35 cellular contexts compared by ENCODE assay signal in the genomic region with DNA sequence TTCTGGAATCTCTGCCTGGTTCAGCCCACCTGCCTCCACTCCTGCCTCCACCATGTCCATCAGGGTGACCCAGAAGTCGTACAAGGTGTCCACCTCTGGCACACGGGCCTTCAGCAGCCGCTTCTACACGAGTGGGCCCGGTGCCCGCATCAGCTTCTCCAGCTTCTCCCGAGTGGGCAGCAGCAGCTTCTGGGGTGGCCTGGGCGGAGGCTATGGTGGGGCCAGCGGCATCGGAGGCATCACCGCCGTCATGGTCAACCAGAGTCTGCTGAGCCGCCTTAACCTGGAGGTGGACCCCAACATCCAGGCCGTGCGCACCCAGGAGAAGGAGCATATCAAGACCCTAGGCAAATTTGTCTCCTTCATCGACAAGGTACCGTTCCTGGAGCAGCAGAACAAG. TPM values are rescaled to one million over a fixed set of nuclear protein-coding genes. Genes with fewer than 3 reads are reported as not detected.
"Had no signal": no experiment of that assay in that cellular context is flagged by ENCODE, and none has a peak within 500 bp of the region (broad histone marks: within the 10 kb centered on the region; RNA-seq: fewer than 3 reads in every experiment).

No MANE protein-coding gene starts in this region.

- DNase-seq: activated B cell treated with CpG ODN at 0.5 μM for 24 hours; activated CD4-positive, alpha-beta memory T cell treated with anti-CD3 and anti-CD28 coated beads for 36 hours; activated CD4-positive, alpha-beta T cell treated with anti-CD3 and anti-CD28 coated beads for 4 hours; activated CD4-positive, alpha-beta T cell treated with anti-CD3 and anti-CD28 coated beads, Interleukin-2, amount 10 ng/mL, durations not matched to agents 24 days and 14 days; activated CD4-positive, alpha-beta T cell treated with anti-CD3 and anti-CD28 coated beads, Interleukin-2, amount 50 U/mL, for 1 hour; activated CD4-positive, alpha-beta T cell treated with anti-CD3 and anti-CD28 coated beads, Interleukin-2, amount 50 U/mL, for 4 hours; activated CD4-positive, CD25-positive, alpha-beta regulatory T cell treated with anti-CD3 and anti-CD28 coated beads, Interleukin-2, amount 50 U/mL, for 72 hours; activated CD8-positive, alpha-beta memory T cell treated with anti-CD3 and anti-CD28 coated beads, Interleukin-2, amount 50 U/mL, for 4 hours; activated CD8-positive, alpha-beta T cell treated with anti-CD3 and anti-CD28 coated beads for 36 hours; activated effector memory CD4-positive, alpha-beta T cell treated with anti-CD3 and anti-CD28 coated beads, Interleukin-2, amount 50 U/mL, for 16 hours; activated gamma-delta T cell treated with Interleukin-2 at 50 U/mL for 16 hours; activated naive CD4-positive, alpha-beta T cell; activated naive CD4-positive, alpha-beta T cell treated with anti-CD3 and anti-CD28 coated beads for 36 hours; activated naive CD4-positive, alpha-beta T cell treated with anti-CD3 and anti-CD28 coated beads, Interleukin-2, amount 50 U/mL, for 16 hours; activated naive CD8-positive, alpha-beta T cell treated with anti-CD3 and anti-CD28 coated beads for 36 hours; activated T-cell treated with anti-CD3 and anti-CD28 coated beads for 4 hours; activated T-cell treated with anti-CD3 and anti-CD28 coated beads, Interleukin-2, amount 50 U/mL, for 1 hour; activated T-cell treated with anti-CD3 and anti-CD28 coated beads, Interleukin-2, amount 50 U/mL, for 4 hours; activated T-cell treated with anti-CD3 and anti-CD28 coated beads, Interleukin-2, amount 50 U/mL, for 72 hours; adrenal gland; amniotic stem cell; aorta; body of pancreas; brain microvascular endothelial cell; central memory CD4-positive, alpha-beta T cell; T-helper 1 cell; T-helper 2 cell; T-helper 9 cell had no signal

- ATAC-seq: activated CD8-positive, alpha-beta T cell treated with anti-CD3 and anti-CD28 coated beads for 36 hours; activated naive CD4-positive, alpha-beta T cell treated with anti-CD3 and anti-CD28 coated beads, Interleukin-2, amount 50 U/mL, for 72 hours; activated T-cell treated with anti-CD3 and anti-CD28 coated beads, Interleukin-2, amount 50 U/mL, for 4 hours; activated T-cell treated with anti-CD3 and anti-CD28 coated beads, Interleukin-2, amount 50 U/mL, for 72 hours; activated T-helper 17 cell treated with anti-CD3 and anti-CD28 coated beads, Interleukin-2, amount 50 U/mL, for 72 hours; body of pancreas had no signal

- H3K4me1 ChIP-seq: adrenal gland, body of pancreas, breast epithelium had no signal

- H3K4me3 ChIP-seq: adrenal gland, body of pancreas, breast epithelium had no signal

- H3K9me3 ChIP-seq: adrenal gland, body of pancreas had no signal

- H3K27ac ChIP-seq: adrenal gland, body of pancreas, brain microvascular endothelial cell, breast epithelium, VCaP had no signal

- H3K27me3 ChIP-seq: adrenal gland, body of pancreas, brain microvascular endothelial cell had no signal

RNA-seq across cellular contexts. Expression of a gene that starts 28.4 kb away (rescaled TPM):
- total RNA-seq: activated B cell treated with CpG ODN at 0.5 μM for 24 hours; activated CD4-positive, alpha-beta memory T cell treated with anti-CD3 and anti-CD28 coated beads for 36 hours; activated CD4-positive, alpha-beta T cell treated with anti-CD3 and anti-CD28 coated beads, Interleukin-2, amount 10 ng/mL, durations not matched to agents 24 days and 14 days; activated CD8-positive, alpha-beta memory T cell treated with anti-CD3 and anti-CD28 coated beads for 36 hours; activated CD8-positive, alpha-beta T cell treated with anti-CD3 and anti-CD28 coated beads for 36 hours; activated naive CD4-positive, alpha-beta T cell treated with anti-CD3 and anti-CD28 coated beads for 36 hours; activated naive CD4-positive, alpha-beta T cell treated with anti-CD3 and anti-CD28 coated beads, Interleukin-2, amount 50 U/mL, for 72 hours; activated naive CD8-positive, alpha-beta T cell treated with anti-CD3 and anti-CD28 coated beads for 36 hours; activated T-cell treated with anti-CD3 and anti-CD28 coated beads, Interleukin-2, amount 50 U/mL, for 4 hours; activated T-helper 1 cell treated with anti-CD3 and anti-CD28 coated beads, Interleukin-12 subunit alpha, Interleukin-12 subunit beta, Interleukin-2, Interleukin-4 antibody, amounts not matched to agents 30 ng/mL and 10 ng/mL and 1 ng/mL, durations not matched to agents 14 hours and 24 hours and 36 hours; activated T-helper 17 cell treated with anti-CD3 and anti-CD28 coated beads, Interleukin-2, amount 50 U/mL, for 72 hours; adrenal gland; aorta; body of pancreas; breast epithelium; cardiac septum had no signal
- polyA plus RNA-seq: adrenal gland, aorta had no signal
